ENCODE assay signal across 15 cellular contexts in the genomic region with DNA sequence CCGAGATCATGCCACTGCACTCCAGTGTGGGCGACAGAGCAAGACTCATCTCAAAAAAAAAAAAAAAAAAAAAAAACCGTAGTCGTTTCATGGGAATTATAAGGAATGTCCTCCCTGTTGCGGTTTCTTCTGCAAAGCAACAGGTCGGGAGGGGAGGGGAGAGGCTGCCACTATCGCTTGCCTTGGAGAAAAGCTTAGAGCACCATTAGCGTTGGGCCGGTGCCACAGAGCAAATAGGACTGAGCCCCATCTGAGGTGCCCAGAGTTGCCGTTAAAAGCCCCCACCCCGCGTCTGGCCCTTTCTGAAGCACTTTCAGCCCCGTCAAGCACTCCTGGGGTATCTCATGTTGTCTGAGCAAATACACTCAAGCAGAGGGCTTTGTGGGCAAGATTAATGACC. TPM values are rescaled to one million over a fixed set of nuclear protein-coding genes. Genes with fewer than 3 reads are reported as not detected.
DNase-seq lines count a peak whose midpoint lies in the region; ATAC-seq and TF ChIP-seq lines count a peak whose summit lies in the region.
"Had no signal": no experiment of that assay in that cellular context is flagged by ENCODE, and none has a peak within 500 bp of the region (broad histone marks: within the 10 kb centered on the region; RNA-seq: fewer than 3 reads in every experiment).

No MANE protein-coding gene starts in this region.

- no peak overlapping the region for H3K4me3 ChIP-seq in HCT116 (replicated peaks in 1 of 2; ENCODE audit: low read depth in 1 of 2, low read length in 2 of 2)

- CTCF ChIA-PET in HCT116 (lab: Charles Lee), result interaction anchor here (1.4 kb wide), 1 partner anchor 32 kb away, joined by 3 read pairs; no protein-coding TSS in a partner anchor

- H3K4me1 ChIP-seq in HCT116 (ENCODE audit: control insufficient read depth in 1 of 2, insufficient read depth in 2 of 2, low read length in 2 of 2), result peaks cover 4 to 12% of the 10 kb centered on the region in 2 experiments; a peak in 3 of 4 replicates

- intact Hi-C loops in HCT116 (cut with micrococcal nuclease), result no loop called here

- POLR2A ChIA-PET in HCT116 (lab: Charles Lee), result no interaction called here

- no peak overlapping the region for H3K27ac ChIP-seq in HCT116 (ENCODE audit: low read depth, low read length)
- H3K27ac ChIP-seq: KMS-11 had no signal

- DNase-seq in HCT116 (ENCODE audit: low read depth, low spot score) (no peak), NCI-H187 treated with DMSO at 0.1 percent for 48 hours (lab: John Stamatoyannopoulos, UW) (peak; percentile 98), NCI-H748 treated with DMSO at 0.1 percent for 48 hours (lab: John Stamatoyannopoulos, UW) (peak; percentile 94), retina (peak; percentile 32), T-helper 9 cell (no peak), KG1 (lab: John Stamatoyannopoulos, UW) (no peak)
- no peak for DNase-seq in activated CD4-positive, alpha-beta T cell treated with anti-CD3 and anti-CD28 coated beads, Interleukin-2, amount 50 U/mL, for 1 hour
- DNase-seq: activated CD4-positive, alpha-beta T cell treated with anti-CD3 and anti-CD28 coated beads for 1 hour; activated CD8-positive, alpha-beta memory T cell treated with anti-CD3 and anti-CD28 coated beads, Interleukin-2, amount 50 U/mL, for 4 hours; activated gamma-delta T cell; amygdala; NCI-H2171 had no signal

- peak overlapping the region; percentile 99 for H2AFZ ChIP-seq in HCT116 (ENCODE audit: low read depth, low read length, poor library complexity, severe bottlenecking)

- H4K20me1 ChIP-seq in HCT116 (ENCODE audit: insufficient read depth), result no peaks in the 10 kb centered on the region

- H3K79me2 ChIP-seq in HCT116 (ENCODE audit: insufficient read depth, low read length), result no peaks in the 10 kb centered on the region

- no peak for TF ChIP-seq RAD21 in HCT116 (IDR thresholded peaks at IDR 0.05; ENCODE audit: low read depth)

- RAD21 ChIA-PET in HCT116 (lab: Charles Lee; ENCODE audit: low non-redundant PET in 1 of 2, low total read pairs in 2 of 2, uncharacterized antibody in 2 of 2, unreplicated experiment in 2 of 2), result no interaction called here

- H3K27me3 ChIP-seq in HCT116 (ENCODE audit: insufficient read depth, low read length), result no peaks in the 10 kb centered on the region

- no peaks in the 10 kb centered on the region for H3K9me2 ChIP-seq in HCT116 (ENCODE audit: insufficient read depth)

- no peak for ATAC-seq in HCT116
- ATAC-seq: stimulated activated effector memory CD8-positive, alpha-beta T cell treated with anti-CD3 and anti-CD28 coated beads, Interleukin-12 subunit alpha, Interleukin-12 subunit beta, amount 100 ng/mL, for 72 hours had no signal

- BruUV-seq in HCT116 (replicated peaks; lab: Mats Ljungman, UMichigan), result no TSS peak

- TF ChIP-seq POLR2A in HCT116 (IDR thresholded peaks at IDR 0.05; ENCODE audit: borderline replicate concordance, extremely low read depth, insufficient read depth, insufficient read length), result no peak

- no peak overlapping the region for H3K9ac ChIP-seq in HCT116 (ENCODE audit: low read length)

- TF ChIP-seq CTCF in HCT116 (IDR thresholded peaks at IDR 0.05 in 2 of 3, conservative IDR thresholded peaks at IDR 0.05 in 1 of 3; ENCODE audit: borderline replicate concordance in 1 of 3, insufficient read depth in 1 of 3, low read depth in 2 of 3, low read length in 2 of 3), result no peak

- no peak overlapping the region for H3K4me2 ChIP-seq in HCT116 (ENCODE audit: low read length)

- H3K36me3 ChIP-seq in HCT116 (ENCODE audit: control insufficient read depth in 1 of 2, insufficient read depth in 2 of 2, low read length in 2 of 2), result no peaks in the 10 kb centered on the region

- no peaks in the 10 kb centered on the region for H3K9me3 ChIP-seq in HCT116 (ENCODE audit: control insufficient read depth in 1 of 2, insufficient read depth in 1 of 2, low read depth in 1 of 2, low read length in 2 of 2)

TF ChIP-seq in HCT116, 20 proteins besides CTCF, POLR2A, EP300 and RAD21:
- TF ChIP-seq ELF1 (IDR thresholded peaks at IDR 0.05; ENCODE audit: borderline replicate concordance, low read depth) (no peak), SP1 (IDR thresholded peaks at IDR 0.05; ENCODE audit: low read depth) (no peak), EZH2phosphoT487 (IDR thresholded peaks at IDR 0.05; ENCODE audit: borderline replicate concordance) (no peak)
TF ChIP-seq in HCT116: peak in this region for 0.

RNA-seq across cellular contexts. Expression of gene RIPPLY3, which starts 2.2 kb away (rescaled TPM):
- not detected for total RNA-seq in HCT116 (2021; ENCODE audit: unreplicated experiment)
- not detected in 2 replicates for polyA plus RNA-seq in HCT116 (2012)
- total RNA-seq: omental fat pad had no signal

RNA-seq across cellular contexts. Expression of gene HLCS, which starts 42.2 kb away (rescaled TPM):
- 18.5 TPM for total RNA-seq in HCT116 (2021; ENCODE audit: unreplicated experiment)
- polyA plus RNA-seq in HCT116 (2012), result 14.5 and 16.5 TPM in 2 replicates

Comparison
In these comparisons a context has a peak if more than half of its experiments do, and no peak if none do; other contexts are left out.
1. DNase-seq: peak in NCI-H187 treated with DMSO at 0.1 percent for 48 hours (single experiment), NCI-H748 treated with DMSO at 0.1 percent for 48 hours (single experiment) and retina (single experiment); none in HCT116 (single experiment), T-helper 9 cell (single experiment), KG1 (single experiment) and activated CD4-positive, alpha-beta T cell treated with anti-CD3 and anti-CD28 coated beads, Interleukin-2, amount 50 U/mL, for 1 hour (single experiment).